Comparison of ENCODE assay signal across 6 cellular contexts in genomic region chr2:241150660-241151530, GRCh38. TPM values are rescaled to one million over a fixed set of nuclear protein-coding genes. Genes with fewer than 3 reads are reported as not detected.
A peak's percentile ranks its signal among the peaks of the same experiment; 100 is the strongest.
DNase-seq lines count a peak whose midpoint lies in the region; TF ChIP-seq lines count a peak whose summit lies in the region.

No MANE protein-coding gene starts in this region.

- peaks cover 4% of the 10 kb centered on the region for H3K27me3 Mint-ChIP-seq in glutamatergic neuron (ENCODE audit: unreplicated experiment)

- H3K4me3 ChIP-seq in AG09309 (ENCODE audit: control insufficient read depth, low read depth, low read length) (peak overlapping the region; percentile 84), subcutaneous abdominal adipose tissue (ENCODE audit: low read depth in 1 of 5, low read length in 5 of 5) (peak overlapping the region; percentile 75 to 95 (median 88))

- peaks cover 0 to 2% (median 0%) of the 10 kb centered on the region in 5 donors for H3K27me3 ChIP-seq in subcutaneous abdominal adipose tissue (ENCODE audit: control insufficient read depth in 5 of 5, insufficient read depth in 4 of 5, low read length in 5 of 5)

- peaks cover 5% of the 10 kb centered on the region for H3K36me3 Mint-ChIP-seq in glutamatergic neuron (ENCODE audit: unreplicated experiment)

- DNase-seq in AG09309 (ENCODE audit: low read depth) (no peak), NCI-H69 (lab: John Stamatoyannopoulos, UW) (peak; percentile 26), glutamatergic neuron (no peak), T-helper 9 cell (no peak), GDM1 (lab: John Stamatoyannopoulos, UW) (no peak)

- H3K4me3 Mint-ChIP-seq in glutamatergic neuron (ENCODE audit: unreplicated experiment), result peak overlapping the region; percentile 99

- peaks cover 7% of the 10 kb centered on the region for H3K9me3 Mint-ChIP-seq in glutamatergic neuron (ENCODE audit: unreplicated experiment)

- H3K9ac ChIP-seq in subcutaneous abdominal adipose tissue (ENCODE audit: low read length in 5 of 5), result peak overlapping the region; percentile 39 to 88 (median 78)

- H3K27ac ChIP-seq in subcutaneous abdominal adipose tissue (ENCODE audit: low read depth, low read length), result peak overlapping the region; percentile 73

- H3K9me3 ChIP-seq in subcutaneous abdominal adipose tissue (ENCODE audit: control insufficient read depth in 5 of 5, low read length in 5 of 5), result no peaks in the 10 kb centered on the region

- H3K4me1 ChIP-seq in subcutaneous abdominal adipose tissue (ENCODE audit: control insufficient read depth in 5 of 5, insufficient read depth in 5 of 5, low read length in 5 of 5), result peaks cover 8 to 30% (median 25%) of the 10 kb centered on the region in 5 donors

- TF ChIP-seq CTCF in AG09309 (IDR thresholded peaks at IDR 0.05; ENCODE audit: control insufficient read depth, insufficient read depth, low read depth, low read length, missing control alignments) (no peak), glutamatergic neuron (IDR thresholded peaks at IDR 0.05; ENCODE audit: partially characterized antibody, unreplicated experiment) (no peak)

- peaks cover 0 to 18% (median 8%) of the 10 kb centered on the region in 5 donors for H3K36me3 ChIP-seq in subcutaneous abdominal adipose tissue (ENCODE audit: control insufficient read depth in 5 of 5, insufficient read depth in 5 of 5, low read length in 5 of 5)

- H3K27ac Mint-ChIP-seq in glutamatergic neuron (ENCODE audit: unreplicated experiment), result peak overlapping the region; percentile 82

- H3K4me1 Mint-ChIP-seq in glutamatergic neuron (ENCODE audit: low read depth, unreplicated experiment), result peaks cover 10% of the 10 kb centered on the region

RNA-seq across cellular contexts. Expression of gene PPP1R7, which starts 0.6 kb away (rescaled TPM):
- total RNA-seq in glutamatergic neuron (ENCODE audit: unreplicated experiment), result 53.9 TPM

RNA-seq across cellular contexts. Expression of gene PASK, which starts 1.6 kb away (rescaled TPM):
- 24.4 TPM for total RNA-seq in glutamatergic neuron (ENCODE audit: unreplicated experiment)

RNA-seq across cellular contexts. Expression of gene ANO7, which starts 37.6 kb away (rescaled TPM):
- 2.6 TPM for total RNA-seq in glutamatergic neuron (ENCODE audit: unreplicated experiment)

RNA-seq across cellular contexts. Expression of gene MTERF4, which starts 48.8 kb away (rescaled TPM):
- total RNA-seq in glutamatergic neuron (ENCODE audit: unreplicated experiment), result 63.5 TPM
